Comparison of ENCODE assay signal across 12 cellular contexts in the genomic region with DNA sequence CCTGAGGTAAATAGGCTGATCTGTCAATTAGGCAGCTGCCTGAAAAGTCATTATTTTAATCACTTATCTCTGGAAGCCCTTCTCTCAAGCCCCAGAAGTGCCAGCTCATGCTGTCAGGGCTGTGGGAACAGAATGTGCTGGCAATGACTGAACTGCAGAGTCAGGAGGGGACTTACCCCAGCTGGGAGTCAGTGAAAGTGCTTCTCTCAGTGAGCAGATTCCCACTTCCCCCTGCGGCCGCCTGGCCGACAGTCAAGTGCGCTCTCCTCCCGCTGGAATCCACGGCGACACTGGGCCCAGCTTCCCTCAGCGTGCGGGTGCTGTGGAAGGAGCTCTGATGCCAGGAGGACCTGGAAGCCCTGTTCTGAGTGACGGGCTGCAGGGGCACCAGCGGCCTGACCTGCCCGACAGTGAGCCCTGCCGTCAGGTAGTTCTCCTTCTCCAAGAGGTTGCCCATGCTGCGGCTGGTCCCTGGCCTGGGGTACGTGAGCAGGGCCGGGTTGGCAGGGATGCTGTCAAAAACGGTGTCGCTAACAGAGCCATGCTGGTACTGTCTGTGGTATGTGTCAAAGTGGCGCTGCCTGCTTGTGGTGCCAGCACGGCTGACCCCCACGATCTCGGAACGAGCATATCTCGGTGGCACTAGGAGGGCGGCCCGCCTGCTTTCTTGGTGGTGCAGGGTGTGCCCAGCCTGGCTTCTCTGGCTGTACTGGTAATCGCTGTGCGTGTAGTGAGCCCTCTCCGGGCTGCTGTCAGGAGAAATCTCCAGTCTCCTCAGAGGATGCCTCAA. TPM values are rescaled to one million over a fixed set of nuclear protein-coding genes. Genes with fewer than 3 reads are reported as not detected.
A peak's percentile ranks its signal among the peaks of the same experiment; 100 is the strongest.
DNase-seq lines count a peak whose midpoint lies in the region; ATAC-seq, FAIRE-seq and TF ChIP-seq lines count a peak whose summit lies in the region.
"Had no signal": no experiment of that assay in that cellular context is flagged by ENCODE, and none has a peak within 500 bp of the region (broad histone marks: within the 10 kb centered on the region; RNA-seq: fewer than 3 reads in every experiment).

No MANE protein-coding gene starts in this region.

- H3K27me3 ChIP-seq in KMS-11 (ENCODE audit: insufficient read depth, low read depth) (no peaks in the 10 kb centered on the region), left ventricle myocardium inferior (ENCODE audit: low read depth) (no peaks in the 10 kb centered on the region), small intestine (ENCODE audit: control insufficient read depth in 2 of 2, insufficient read depth in 2 of 2, low read length in 2 of 2) (no peaks in the 10 kb centered on the region)
- H3K27me3 ChIP-seq: neutrophil had no signal

- H3K9ac ChIP-seq in KMS-11, result no peak overlapping the region

- ATAC-seq in GM21737 (IDR thresholded peaks at IDR 0.05; ENCODE audit: unreplicated experiment), result no peak

- H3K27ac ChIP-seq in KMS-11, result peak overlapping the region; percentile 8; the same call in 1 of the 2 replicates
- H3K27ac ChIP-seq in RWPE1, result peak overlapping the region; percentile 10; the same call in 1 of the 2 replicates
- peak overlapping the region; percentile 92 for H3K27ac ChIP-seq in left ventricle myocardium inferior (replicated peaks)
- H3K27ac ChIP-seq in small intestine (ENCODE audit: low read depth in 1 of 2, low read length in 1 of 2), result no peak overlapping the region
- H3K27ac ChIP-seq: neutrophil had no signal

- H3K79me2 ChIP-seq in KMS-11 (ENCODE audit: insufficient read depth, low read depth), result peaks cover 34% of the 10 kb centered on the region

- H4K20me1 ChIP-seq in KMS-11 (ENCODE audit: insufficient read depth), result 0 out of 2 replicates have a peak, but pooled peaks cover 4% of the 10 kb centered on the region

- intact Hi-C loops in left ventricle myocardium inferior (cut with micrococcal nuclease), result no loop called here

- POLR2A ChIA-PET in RWPE1 (lab: Yijun Ruan, JAX; ENCODE audit: low non-redundant PET), result no interaction called here

- WGBS in small intestine, 3 donors, result 88 to 94% (median 90%) methylated on average over 29 of the region's 29 CpGs

- DNase-seq in RWPE1 (ENCODE audit: low spot score) (no peak), left ventricle myocardium inferior (peak; percentile 80), small intestine (peak; percentile 21), inferior parietal cortex (ENCODE audit: extremely low spot score) (no peak), NCI-H187 (lab: John Stamatoyannopoulos, UW) (no peak)
- no peak for DNase-seq in activated CD4-positive, alpha-beta T cell treated with anti-CD3 and anti-CD28 coated beads, Interleukin-2, amount 50 U/mL, for 1 hour
- DNase-seq: activated T-cell treated with anti-CD3 and anti-CD28 coated beads, Interleukin-2, amount 50 U/mL, for 48 hours; T-helper 9 cell had no signal

- FAIRE-seq in small intestine (lab: Jason Lieb, UNC), result no peak
- FAIRE-seq: colon had no signal

- H3K4me2 ChIP-seq in KMS-11, result 0 out of 2 replicates have a peak overlapping the region, but pooled peaks have one; percentile 2

- CTCF ChIA-PET in RWPE1 (lab: Yijun Ruan, JAX), result interaction anchor here (0.6 kb wide), 1 partner anchor 51 kb away, joined by 5 read pairs; no protein-coding TSS in a partner anchor

- H3K4me1 ChIP-seq in KMS-11 (ENCODE audit: low read depth, poor library complexity, severe bottlenecking) (peaks cover 56% of the 10 kb centered on the region), left ventricle myocardium inferior (peaks cover 72% of the 10 kb centered on the region), small intestine (ENCODE audit: control insufficient read depth in 2 of 2, insufficient read depth in 1 of 2, low read depth in 1 of 2, low read length in 1 of 2) (peaks cover 4 to 7% of the 10 kb centered on the region in 2 donors)

- no peaks in the 10 kb centered on the region for H3K9me3 ChIP-seq in left ventricle myocardium inferior (replicated peaks)
- H3K9me3 ChIP-seq in small intestine (ENCODE audit: control insufficient read depth, low read depth), result no peaks in the 10 kb centered on the region
- H3K9me3 ChIP-seq: neutrophil had no signal

- TF ChIP-seq CTCF in KMS-11 (conservative IDR thresholded peaks at IDR 0.05; ENCODE audit: low read depth, low read length) (no peak), RWPE1 (conservative IDR thresholded peaks at IDR 0.05; ENCODE audit: low read depth) (no peak), left ventricle myocardium inferior (IDR thresholded peaks at IDR 0.05; ENCODE audit: borderline replicate concordance) (peak; percentile 10)

- H2AFZ ChIP-seq in KMS-11 (ENCODE audit: low read depth), result no peak overlapping the region

- H3K36me3 ChIP-seq in KMS-11 (ENCODE audit: insufficient read depth) (no peaks in the 10 kb centered on the region; the same call in 1 of the 2 replicates), left ventricle myocardium inferior (peaks cover 4% of the 10 kb centered on the region), small intestine (ENCODE audit: control insufficient read depth in 2 of 2, insufficient read depth in 2 of 2, low read length in 2 of 2) (no peaks in the 10 kb centered on the region)

- H3K4me3 ChIP-seq in KMS-11 (IDR thresholded peaks at IDR 0.05; ENCODE audit: insufficient read depth, low read depth, low read length) (no peak overlapping the region), left ventricle myocardium inferior (peak overlapping the region; percentile 57), small intestine (ENCODE audit: low read depth in 1 of 2, low read length in 2 of 2) (no peak overlapping the region)

RNA-seq across cellular contexts. Expression of a gene that starts 18.7 kb away (rescaled TPM):
- total RNA-seq in left ventricle myocardium inferior, result 428 TPM
- polyA plus RNA-seq in small intestine, result 10 to 100 TPM; 12.7 to 34.7 (median 14.3) TPM

Comparison
In these comparisons a context has a peak if more than half of its experiments do, and no peak if none do; other contexts are left out.
1. H3K27ac ChIP-seq: peak in KMS-11 (single experiment), RWPE1 (single experiment) and left ventricle myocardium inferior (single experiment); none in small intestine (0 of 2).
2. DNase-seq: peak in left ventricle myocardium inferior (single experiment) and small intestine (single experiment); none in RWPE1 (single experiment), activated CD4-positive, alpha-beta T cell treated with anti-CD3 and anti-CD28 coated beads, Interleukin-2, amount 50 U/mL, for 1 hour (single experiment), inferior parietal cortex (single experiment) and NCI-H187 (0 of 2).